ENCODE assay signal across 1 cellular context in the genomic region with DNA sequence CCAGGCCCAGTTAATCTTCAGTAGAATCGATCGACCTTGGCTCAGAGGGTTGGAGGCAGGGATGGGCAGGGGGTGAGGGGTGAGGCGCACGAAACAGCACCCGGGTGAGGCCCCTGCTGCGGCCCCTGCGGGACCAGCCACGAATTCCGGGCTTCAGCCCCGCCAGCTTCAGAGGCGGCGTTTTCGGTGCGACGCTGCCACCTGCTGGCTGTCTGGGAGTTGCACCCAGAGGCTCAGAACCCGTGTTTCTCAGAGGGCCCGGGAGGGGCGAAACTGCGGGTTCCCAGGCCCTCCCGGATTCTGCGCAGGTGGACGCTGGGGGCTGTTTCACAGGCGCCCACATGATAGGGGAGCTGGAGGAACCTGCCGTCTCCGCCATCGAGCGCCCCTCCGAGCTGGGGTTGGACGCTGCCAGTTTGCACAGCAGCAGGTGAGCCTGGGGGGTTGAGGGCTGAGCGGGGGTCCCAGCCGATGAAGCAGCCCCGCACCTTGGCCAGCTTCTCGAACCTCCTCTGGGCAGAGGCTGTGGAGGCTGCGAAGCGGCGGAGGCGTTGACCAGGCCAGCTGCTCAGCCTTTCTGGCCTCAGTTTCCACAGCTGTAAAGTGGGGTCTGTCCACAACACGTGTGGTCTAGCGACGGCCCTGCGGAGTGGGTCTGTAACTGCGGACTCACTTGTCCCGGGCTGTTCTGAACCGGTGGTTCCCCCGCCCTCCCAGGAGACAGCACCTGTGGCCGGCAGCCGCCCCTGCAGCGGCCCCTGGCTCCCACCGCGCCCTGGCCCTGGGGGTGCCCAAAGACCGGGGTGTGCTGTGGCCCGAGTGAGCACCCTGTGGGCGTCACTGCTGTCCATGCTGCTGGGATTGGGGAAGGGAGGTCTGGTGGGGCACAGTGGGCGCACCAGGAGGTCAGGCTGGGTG.
TF ChIP-seq lines count a peak whose summit lies in the region.

No MANE protein-coding gene starts in this region.

TF ChIP-seq in K562, 482 proteins besides CTCF, POLR2A, EP300 and RAD21 (continued from another document):
- TF ChIP-seq, protein P1, sequence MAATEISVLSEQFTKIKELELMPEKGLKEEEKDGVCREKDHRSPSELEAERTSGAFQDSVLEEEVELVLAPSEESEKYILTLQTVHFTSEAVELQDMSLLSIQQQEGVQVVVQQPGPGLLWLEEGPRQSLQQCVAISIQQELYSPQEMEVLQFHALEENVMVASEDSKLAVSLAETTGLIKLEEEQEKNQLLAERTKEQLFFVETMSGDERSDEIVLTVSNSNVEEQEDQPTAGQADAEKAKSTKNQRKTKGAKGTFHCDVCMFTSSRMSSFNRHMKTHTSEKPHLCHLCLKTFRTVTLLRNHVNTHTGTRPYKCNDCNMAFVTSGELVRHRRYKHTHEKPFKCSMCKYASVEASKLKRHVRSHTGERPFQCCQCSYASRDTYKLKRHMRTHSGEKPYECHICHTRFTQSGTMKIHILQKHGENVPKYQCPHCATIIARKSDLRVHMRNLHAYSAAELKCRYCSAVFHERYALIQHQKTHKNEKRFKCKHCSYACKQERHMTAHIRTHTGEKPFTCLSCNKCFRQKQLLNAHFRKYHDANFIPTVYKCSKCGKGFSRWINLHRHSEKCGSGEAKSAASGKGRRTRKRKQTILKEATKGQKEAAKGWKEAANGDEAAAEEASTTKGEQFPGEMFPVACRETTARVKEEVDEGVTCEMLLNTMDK (IDR thresholded peaks at IDR 0.05; ENCODE audit: borderline replicate concordance, insufficient read depth, low read depth, low read length, poor library complexity, severe bottlenecking), result peak; percentile 20
- TF ChIP-seq ARID2 (IDR thresholded peaks at IDR 0.05) (peak; percentile 89), ELF2 (CRISPR knock-in tag; IDR thresholded peaks at IDR 0.05) (0 out of 2 replicates have a peak, but pooled peaks have one; percentile 25), JUND (IDR thresholded peaks at IDR 0.05; ENCODE audit: borderline replicate concordance, low read depth, low read length) (peak; percentile 53), JUND (tag; IDR thresholded peaks at IDR 0.05; ENCODE audit: borderline replicate concordance, low read depth, low read length) (no peak; the same call in 2 of the 3 replicates), KLF10 (CRISPR knock-in tag; IDR thresholded peaks at IDR 0.05) (no peak), TCF15 (CRISPR knock-in tag; IDR thresholded peaks at IDR 0.05) (no peak), ZNF695 (CRISPR knock-in tag; IDR thresholded peaks at IDR 0.05) (no peak), NRF1 (conservative IDR thresholded peaks at IDR 0.05 in 1 of 2, IDR thresholded peaks at IDR 0.05 in 1 of 2) (peak; percentile 85 to 86), XRCC5 (IDR thresholded peaks at IDR 0.05; ENCODE audit: low read depth, low read length) (peak; percentile 72), RCOR1 (IDR thresholded peaks at IDR 0.05; ENCODE audit: borderline replicate concordance in 1 of 2, low read depth in 2 of 2, low read length in 2 of 2) (0 out of 4 replicates have a peak, but pooled peaks of 1 of the 2 experiments have one; percentile 24), RB1 (IDR thresholded peaks at IDR 0.05; ENCODE audit: low read depth) (peak; percentile 86), HCFC1 (IDR thresholded peaks at IDR 0.05; ENCODE audit: low read depth, low read length) (peak; percentile 13; the same call in 1 of the 2 replicates), ETS2 (tag; IDR thresholded peaks at IDR 0.05; ENCODE audit: borderline replicate concordance, poor library complexity, severe bottlenecking) (no peak), HNRNPLL (IDR thresholded peaks at IDR 0.05; ENCODE audit: low read depth, low read length, poor library complexity, severe bottlenecking) (peak; percentile 71), MYC (IDR thresholded peaks at IDR 0.05; ENCODE audit: low read depth, low read length) (0 out of 2 replicates have a peak, but pooled peaks have one; percentile 24), MYC (CRISPR knock-in tag; IDR thresholded peaks at IDR 0.05; ENCODE audit: borderline replicate concordance, low read depth) (no peak), ZBTB7A (IDR thresholded peaks at IDR 0.05; ENCODE audit: borderline replicate concordance, control insufficient read depth, low read depth, low read length) (peak; percentile 67; the same call in 1 of the 2 replicates), TEAD1 (CRISPR knock-in tag; IDR thresholded peaks at IDR 0.05) (peak in 1 of 2 experiments; percentile 68; a peak in 1 of 4 replicates), CC2D1A (IDR thresholded peaks at IDR 0.05) (peak; percentile 71; the same call in 1 of the 2 replicates), PCBP1 (IDR thresholded peaks at IDR 0.05; ENCODE audit: low read depth, low read length, poor library complexity, severe bottlenecking) (peak; percentile 94), TEAD4 (IDR thresholded peaks at IDR 0.05; ENCODE audit: low read length) (0 out of 2 replicates have a peak, but pooled peaks have one; percentile 22), TEAD4 (CRISPR knock-in tag; IDR thresholded peaks at IDR 0.05; ENCODE audit: borderline replicate concordance) (no peak), SMC3 (conservative IDR thresholded peaks at IDR 0.05; ENCODE audit: insufficient read depth, low read depth, low read length) (peak; percentile 98), STAG1 (CRISPR knock-in tag; IDR thresholded peaks at IDR 0.05; ENCODE audit: borderline replicate concordance) (peak; percentile 76; the same call in 1 of the 2 replicates), MAZ (CRISPR knock-in tag; conservative IDR thresholded peaks at IDR 0.05 in 1 of 2, IDR thresholded peaks at IDR 0.05 in 1 of 2) (peak; percentile 53 to 94), RNF219 (CRISPR knock-in tag; IDR thresholded peaks at IDR 0.05) (no peak), ZNF224 (CRISPR knock-in tag; IDR thresholded peaks at IDR 0.05) (no peak), GTF2A2 (tag; IDR thresholded peaks at IDR 0.05) (no peak), YY1 (IDR thresholded peaks at IDR 0.05; ENCODE audit: borderline replicate concordance in 1 of 3, control insufficient read depth in 1 of 3, extremely low read depth in 1 of 3, insufficient read depth in 3 of 3, insufficient read length in 1 of 3, insufficient replicate concordance in 2 of 3, low read depth in 1 of 3, low read length in 2 of 3) (peak in 2 of 3 experiments; percentile 40 to 43)
- TF ChIP-seq, protein P2, sequence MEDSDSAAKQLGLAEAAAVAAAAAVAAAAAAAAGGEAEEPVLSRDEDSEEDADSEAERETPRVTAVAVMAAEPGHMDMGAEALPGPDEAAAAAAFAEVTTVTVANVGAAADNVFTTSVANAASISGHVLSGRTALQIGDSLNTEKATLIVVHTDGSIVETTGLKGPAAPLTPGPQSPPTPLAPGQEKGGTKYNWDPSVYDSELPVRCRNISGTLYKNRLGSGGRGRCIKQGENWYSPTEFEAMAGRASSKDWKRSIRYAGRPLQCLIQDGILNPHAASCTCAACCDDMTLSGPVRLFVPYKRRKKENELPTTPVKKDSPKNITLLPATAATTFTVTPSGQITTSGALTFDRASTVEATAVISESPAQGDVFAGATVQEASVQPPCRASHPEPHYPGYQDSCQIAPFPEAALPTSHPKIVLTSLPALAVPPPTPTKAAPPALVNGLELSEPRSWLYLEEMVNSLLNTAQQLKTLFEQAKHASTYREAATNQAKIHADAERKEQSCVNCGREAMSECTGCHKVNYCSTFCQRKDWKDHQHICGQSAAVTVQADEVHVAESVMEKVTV (CRISPR knock-in tag; IDR thresholded peaks at IDR 0.05), result peak; percentile 91
- TF ChIP-seq, protein P3, sequence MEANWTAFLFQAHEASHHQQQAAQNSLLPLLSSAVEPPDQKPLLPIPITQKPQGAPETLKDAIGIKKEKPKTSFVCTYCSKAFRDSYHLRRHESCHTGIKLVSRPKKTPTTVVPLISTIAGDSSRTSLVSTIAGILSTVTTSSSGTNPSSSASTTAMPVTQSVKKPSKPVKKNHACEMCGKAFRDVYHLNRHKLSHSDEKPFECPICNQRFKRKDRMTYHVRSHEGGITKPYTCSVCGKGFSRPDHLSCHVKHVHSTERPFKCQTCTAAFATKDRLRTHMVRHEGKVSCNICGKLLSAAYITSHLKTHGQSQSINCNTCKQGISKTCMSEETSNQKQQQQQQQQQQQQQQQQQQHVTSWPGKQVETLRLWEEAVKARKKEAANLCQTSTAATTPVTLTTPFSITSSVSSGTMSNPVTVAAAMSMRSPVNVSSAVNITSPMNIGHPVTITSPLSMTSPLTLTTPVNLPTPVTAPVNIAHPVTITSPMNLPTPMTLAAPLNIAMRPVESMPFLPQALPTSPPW (CRISPR knock-in tag; IDR thresholded peaks at IDR 0.05), result peak; percentile 65
- TF ChIP-seq, protein P4, sequence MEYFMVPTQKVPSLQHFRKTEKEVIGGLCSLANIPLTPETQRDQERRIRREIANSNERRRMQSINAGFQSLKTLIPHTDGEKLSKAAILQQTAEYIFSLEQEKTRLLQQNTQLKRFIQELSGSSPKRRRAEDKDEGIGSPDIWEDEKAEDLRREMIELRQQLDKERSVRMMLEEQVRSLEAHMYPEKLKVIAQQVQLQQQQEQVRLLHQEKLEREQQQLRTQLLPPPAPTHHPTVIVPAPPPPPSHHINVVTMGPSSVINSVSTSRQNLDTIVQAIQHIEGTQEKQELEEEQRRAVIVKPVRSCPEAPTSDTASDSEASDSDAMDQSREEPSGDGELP (CRISPR knock-in tag; IDR thresholded peaks at IDR 0.05; ENCODE audit: borderline replicate concordance), result peak; percentile 38; the same call in 1 of the 2 replicates
